ENCODE assay signal across 20 cellular contexts in the genomic region with DNA sequence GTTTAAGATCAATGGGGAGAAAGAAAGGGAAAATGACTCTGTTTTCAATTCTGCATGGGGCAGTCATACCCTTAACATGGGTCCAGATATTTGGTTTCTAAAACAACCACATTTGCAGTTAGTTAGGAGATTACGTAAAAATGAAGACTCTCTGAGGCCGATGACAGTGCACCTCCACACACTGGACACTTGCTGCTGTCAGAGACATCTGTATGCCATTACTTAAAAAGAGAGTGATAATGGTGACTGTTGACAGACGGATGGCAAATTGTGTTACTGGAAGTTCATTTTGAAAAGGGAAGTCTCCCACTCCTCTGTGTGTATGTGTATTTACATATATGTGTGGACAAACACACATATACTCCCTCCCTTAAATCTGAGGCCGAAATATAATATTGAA.
"Had no signal": no experiment of that assay in that cellular context is flagged by ENCODE, and none has a peak within 500 bp of the region (broad histone marks: within the 10 kb centered on the region; RNA-seq: fewer than 3 reads in every experiment).

No MANE protein-coding gene starts in this region.

- H3K27me3 ChIP-seq: esophagus squamous epithelium, foreskin keratinocyte, pancreas, tibial artery, upper lobe of left lung, vagina had no signal

- H3K27me3 Mint-ChIP-seq: dendritic cell treated with granulocyte-macrophage colony-stimulating factor and Interleukin-4, amounts not matched to agents 40 ng/mL and 50 ng/mL, for 4 days; effector memory CD8-positive, alpha-beta T cell had no signal

- H3K4me1 ChIP-seq: foreskin keratinocyte, pancreas, upper lobe of left lung had no signal

- H3K36me3 ChIP-seq: esophagus squamous epithelium, left ventricle myocardium inferior, pancreas, tibial artery, upper lobe of left lung, vagina had no signal

- H3K9me3 ChIP-seq: esophagus squamous epithelium, left ventricle myocardium inferior, pancreas, tibial artery, upper lobe of left lung, vagina had no signal

- DNase-seq: effector memory CD8-positive, alpha-beta T cell; esophagus squamous epithelium; foreskin keratinocyte; kidney; left cardiac atrium; left ventricle myocardium inferior; mesenchymal stem cell; occipital lobe; pancreas; right cardiac atrium; small intestine; stimulated activated CD4-positive, alpha-beta T cell treated with anti-CD3 and anti-CD28 coated beads, Interleukin-2, amount 100 ng/mL, for 48 hours; stimulated activated naive CD4-positive, alpha-beta T cell treated with Interleukin-2 at 50 U/mL for 16 hours; tibial artery; upper lobe of left lung had no signal

- ATAC-seq: effector memory CD8-positive, alpha-beta T cell; foreskin keratinocyte had no signal

- H3K27ac ChIP-seq: esophagus squamous epithelium, foreskin keratinocyte, left ventricle myocardium inferior, pancreas, upper lobe of left lung, vagina had no signal

- H3K4me3 ChIP-seq: esophagus squamous epithelium, left ventricle myocardium inferior, lung, pancreas, tibial artery, upper lobe of left lung, vagina had no signal

- H3K27ac Mint-ChIP-seq: dendritic cell treated with granulocyte-macrophage colony-stimulating factor and Interleukin-4, amounts not matched to agents 40 ng/mL and 50 ng/mL, for 4 days; effector memory CD8-positive, alpha-beta T cell; progenitor cell of endocrine pancreas had no signal

- H3K9me3 Mint-ChIP-seq: dendritic cell treated with granulocyte-macrophage colony-stimulating factor and Interleukin-4, amounts not matched to agents 40 ng/mL and 50 ng/mL, for 4 days; nephron had no signal

- H3K4me3 Mint-ChIP-seq: dendritic cell treated with granulocyte-macrophage colony-stimulating factor and Interleukin-4, amounts not matched to agents 40 ng/mL and 50 ng/mL, for 4 days; effector memory CD8-positive, alpha-beta T cell; nephron had no signal
